10 cellular contexts compared by ENCODE assay signal in the genomic region with DNA sequence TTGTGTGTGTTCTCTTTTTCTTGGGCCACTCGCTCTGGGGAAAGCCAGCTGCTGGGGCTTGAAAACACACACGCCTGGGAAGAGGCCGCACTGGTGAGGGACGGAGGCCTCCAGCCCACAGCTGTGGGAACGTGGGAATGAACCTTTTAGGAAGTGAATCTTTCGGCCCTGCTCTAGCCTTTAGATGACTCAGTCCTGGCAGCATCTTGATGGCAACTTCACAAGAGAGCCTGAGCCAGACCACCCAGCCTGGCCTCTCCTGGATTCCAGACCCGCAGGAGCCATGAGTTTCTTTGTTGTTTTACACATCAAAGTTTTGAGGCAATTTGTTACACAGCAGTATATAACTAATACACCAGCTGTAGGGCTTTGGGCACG. TPM values are rescaled to one million over a fixed set of nuclear protein-coding genes. Genes with fewer than 3 reads are reported as not detected.
DNase-seq lines count a peak whose midpoint lies in the region; TF ChIP-seq lines count a peak whose summit lies in the region.
"Had no signal": no experiment of that assay in that cellular context is flagged by ENCODE, and none has a peak within 500 bp of the region (broad histone marks: within the 10 kb centered on the region; RNA-seq: fewer than 3 reads in every experiment).

No MANE protein-coding gene starts in this region.

- H3K9me3 Mint-ChIP-seq in mesothelial cell of epicardium, result no peaks in the 10 kb centered on the region

- H3K9me3 ChIP-seq in breast epithelium (no peaks in the 10 kb centered on the region), mammary epithelial cell (replicated peaks; ENCODE audit: insufficient read depth, low read length) (no peaks in the 10 kb centered on the region), vagina (no peaks in the 10 kb centered on the region)

- no peaks in the 10 kb centered on the region for H3K27me3 ChIP-seq in breast epithelium
- H3K27me3 ChIP-seq in mammary epithelial cell (ENCODE audit: insufficient read depth, low read length), result no peaks in the 10 kb centered on the region
- no peaks in the 10 kb centered on the region for H3K27me3 ChIP-seq in vagina

- no peak overlapping the region for H3K4me2 ChIP-seq in mammary epithelial cell (ENCODE audit: insufficient read depth, low read depth, low read length)

- H3K4me1 Mint-ChIP-seq in mesothelial cell of epicardium, result peaks cover 22% of the 10 kb centered on the region

- peaks cover 24% of the 10 kb centered on the region for H3K79me2 ChIP-seq in mammary epithelial cell (ENCODE audit: insufficient read depth, low read length)

- no peak for TF ChIP-seq CTCF in breast epithelium (IDR thresholded peaks at IDR 0.05)
- no peak for TF ChIP-seq CTCF in mammary epithelial cell (conservative IDR thresholded peaks at IDR 0.05 in 1 of 2, IDR thresholded peaks at IDR 0.05 in 1 of 2; ENCODE audit: extremely low read depth in 1 of 2, insufficient read depth in 1 of 2, low read depth in 1 of 2, low read length in 2 of 2)
- no peak for TF ChIP-seq CTCF in astrocyte of the spinal cord (IDR thresholded peaks at IDR 0.05; ENCODE audit: low read depth, low read length)
- no peak for TF ChIP-seq CTCF in mesothelial cell of epicardium (IDR thresholded peaks at IDR 0.05; ENCODE audit: unreplicated experiment)
- TF ChIP-seq CTCF in vagina (IDR thresholded peaks at IDR 0.05), result no peak

- no peak overlapping the region for H3K9ac ChIP-seq in mammary epithelial cell (ENCODE audit: insufficient read depth, low read length)

- H3K27me3 Mint-ChIP-seq in mesothelial cell of epicardium (ENCODE audit: low read depth), result no peaks in the 10 kb centered on the region

- dilution Hi-C loops in mammary epithelial cell (cut with HindIII; ENCODE audit: low sequenced_read_pairs), result no loop called here

- no peak overlapping the region for H3K27ac Mint-ChIP-seq in mesothelial cell of epicardium

- TF ChIP-seq POLR2A in breast epithelium (IDR thresholded peaks at IDR 0.05) (no peak), vagina (IDR thresholded peaks at IDR 0.05) (no peak)

- no peaks in the 10 kb centered on the region for H3K36me3 Mint-ChIP-seq in mesothelial cell of epicardium

- H3K4me3 ChIP-seq in breast epithelium (no peak overlapping the region), mammary epithelial cell (replicated peaks in 1 of 3; ENCODE audit: insufficient read depth in 1 of 3, low read depth in 2 of 3, low read length in 3 of 3) (no peak overlapping the region), astrocyte of the spinal cord (ENCODE audit: low read depth, low read length) (no peak overlapping the region), vagina (no peak overlapping the region)

- in situ Hi-C loops in mammary epithelial cell (cut with MboI; ENCODE audit: low sequenced_read_pairs in 2 of 2), result no loop called here
- in situ Hi-C loops in astrocyte of the spinal cord (cut with HindIII; ENCODE audit: low sequenced_read_pairs), result no loop called here

- no peaks in the 10 kb centered on the region for H3K36me3 ChIP-seq in breast epithelium
- H3K36me3 ChIP-seq in mammary epithelial cell (ENCODE audit: insufficient read depth, low read length), result no peaks in the 10 kb centered on the region
- no peaks in the 10 kb centered on the region for H3K36me3 ChIP-seq in vagina

- DNase-seq in breast epithelium (ENCODE audit: low spot score in 2 of 2) (no peak), mammary epithelial cell (no peak), astrocyte of the spinal cord (ENCODE audit: low read depth, low spot score) (peak; percentile 69), mesothelial cell of epicardium (ENCODE audit: low spot score in 2 of 2, unreplicated experiment in 2 of 2) (no peak), vagina (ENCODE audit: extremely low spot score in 2 of 2) (peak in 1 of 2 donors; percentile 89), NCI-H146 treated with DMSO at 0.1 percent for 48 hours (lab: John Stamatoyannopoulos, UW; ENCODE audit: unreplicated experiment) (no peak), DMS153 treated with DMSO at 0.1 percent for 48 hours (lab: John Stamatoyannopoulos, UW; ENCODE audit: unreplicated experiment) (no peak), NCI-H510A treated with DMSO at 0.1 percent for 48 hours (lab: John Stamatoyannopoulos, UW) (no peak)
- DNase-seq: stimulated activated CD8-positive, alpha-beta memory T cell treated with anti-CD3 and anti-CD28 coated beads, Interleukin-4, amount 100 ng/mL, for 48 hours had no signal

- no peaks in the 10 kb centered on the region for H4K20me1 ChIP-seq in mammary epithelial cell (ENCODE audit: insufficient read depth, low read length)

- 40% methylated on average over 4 of the region's 8 CpGs for WGBS in mammary epithelial cell (ENCODE audit: low coverage, missing lambda C conversion rate)

- CTCF ChIA-PET in mammary epithelial cell (lab: Charles Lee; ENCODE audit: low non-redundant PET), result no interaction called here

- no TSS peak for BruUV-seq in mammary epithelial cell (replicated peaks; lab: Mats Ljungman, UMichigan)

- H2AFZ ChIP-seq in mammary epithelial cell (ENCODE audit: low read depth, low read length), result no peak overlapping the region

- peak overlapping the region; percentile 42 for H3K4me3 Mint-ChIP-seq in mesothelial cell of epicardium

- peak overlapping the region; percentile 8 to 75 for H3K27ac ChIP-seq in breast epithelium
- H3K27ac ChIP-seq in mammary epithelial cell (ENCODE audit: insufficient read depth, low read depth, low read length), result no peak overlapping the region
- H3K27ac ChIP-seq in vagina, result peak overlapping the region; percentile 86

- intact Hi-C loops in breast epithelium (cut with DNase I; ENCODE audit: low total_unique reads) (no loop called here), mammary epithelial cell (cut with micrococcal nuclease) (no loop called here), vagina (cut with DNase I) (no loop called here)

- H3K4me1 ChIP-seq in breast epithelium (peaks cover 0 to 7% of the 10 kb centered on the region in 2 donors), mammary epithelial cell (ENCODE audit: insufficient read depth, low read length) (peaks cover 27% of the 10 kb centered on the region), vagina (peaks cover 53% of the 10 kb centered on the region)

RNA-seq across cellular contexts. Expression of a gene that starts 2.2 kb away (rescaled TPM):
- total RNA-seq in breast epithelium (10 to 100 TPM; 28.8 to 32.8 (median 29.4) TPM), mammary epithelial cell (10 to 100 TPM; 28.2 to 33.7 TPM), mesothelial cell of epicardium (40.4 to 44.6 TPM (median 42.7 TPM) in 3 replicates), vagina (29.2 TPM)
- 22.8 TPM for polyA plus RNA-seq in mammary epithelial cell
- 84.3 TPM for polyA minus RNA-seq in mammary epithelial cell

RNA-seq across cellular contexts. Expression of a gene that starts 4.4 kb away (rescaled TPM):
- total RNA-seq in breast epithelium, result 1 to 10 TPM in 2 of 3 donors, not detected in 1; 2.3 to 2.6 TPM
- total RNA-seq in mammary epithelial cell, result under 1 TPM in 1 of 2 donors, not detected in 1; 0.33 TPM
- polyA plus RNA-seq in mammary epithelial cell, result not detected
- not detected for polyA minus RNA-seq in mammary epithelial cell
- 0.75 to 1.7 TPM (median 1.1 TPM) in 3 replicates for total RNA-seq in mesothelial cell of epicardium
- total RNA-seq in vagina, result not detected
- total RNA-seq: omental fat pad had no signal

RNA-seq across cellular contexts. Expression of a gene that starts 15.5 kb away (rescaled TPM):
- total RNA-seq in breast epithelium (10 to 100 TPM; 27.9 to 57.0 (median 28.2) TPM), mammary epithelial cell (10 to 100 TPM; 23.5 to 31.9 TPM), mesothelial cell of epicardium (46.3 to 47.2 TPM (median 46.4 TPM) in 3 replicates), vagina (25.5 TPM)
- 12.2 TPM for polyA plus RNA-seq in mammary epithelial cell
- 4.4 TPM for polyA minus RNA-seq in mammary epithelial cell

RNA-seq across cellular contexts. Expression of a gene that starts 21.9 kb away (rescaled TPM):
- total RNA-seq in breast epithelium (10 to 100 TPM; 27.5 to 70.2 (median 45.4) TPM), mammary epithelial cell (100 to 1,000 TPM in 1 of 2 donors, 10 to 100 TPM in 1; 41.5 to 250 TPM), mesothelial cell of epicardium (143 to 151 TPM (median 149 TPM) in 3 replicates), vagina (133 TPM)
- 95.2 TPM for polyA plus RNA-seq in mammary epithelial cell
- polyA minus RNA-seq in mammary epithelial cell, result 81.4 TPM
